8 cellular contexts compared by ENCODE assay signal in genomic region chr19:51887522-51888498, GRCh38. TPM values are rescaled to one million over a fixed set of nuclear protein-coding genes. Genes with fewer than 3 reads are reported as not detected.
A peak's percentile ranks its signal among the peaks of the same experiment; 100 is the strongest.
DNase-seq lines count a peak whose midpoint lies in the region; ATAC-seq lines count a peak whose summit lies in the region.

TSS of gene ZNF577 (minus strand) at chr19:51887951. CDS start at chr19:51880382, 7,569 bp downstream.

- 10% methylated on average over 56 of the region's 56 CpGs for WGBS in mesenchymal stem cell

- no peak within 1 kb of the TSS for H2BK120ac ChIP-seq in mesenchymal stem cell (ENCODE audit: low read depth, low read length)

- peaks cover 2% of the 10 kb centered on the region for H3K4me1 ChIP-seq in mesenchymal stem cell (ENCODE audit: control insufficient read depth, insufficient read depth, low read depth, low read length)

- ATAC-seq in HG03378 (IDR thresholded peaks at IDR 0.05; ENCODE audit: unreplicated experiment) = no peak

- no peak within 1 kb of the TSS for H3K27ac ChIP-seq in mesenchymal stem cell (ENCODE audit: low read length, poor library complexity, severe bottlenecking)

- H2AK5ac ChIP-seq in mesenchymal stem cell (ENCODE audit: low read length, severe bottlenecking) = no peak within 1 kb of the TSS

- H3K79me1 ChIP-seq in mesenchymal stem cell (replicated peaks; ENCODE audit: low read length, poor library complexity, severe bottlenecking) = peaks cover under 1% of the 10 kb centered on the region

- H4K91ac ChIP-seq in mesenchymal stem cell (ENCODE audit: low read length) = no peak within 1 kb of the TSS

- peak within 1 kb of the TSS in 1 of 2 experiments; percentile 3 for H3K18ac ChIP-seq in mesenchymal stem cell (ENCODE audit: low read depth in 1 of 2, low read length in 2 of 2)

- no peak within 1 kb of the TSS for H3K14ac ChIP-seq in mesenchymal stem cell (ENCODE audit: low read length in 2 of 2)

- H4K8ac ChIP-seq in mesenchymal stem cell (ENCODE audit: low read length) = peak within 1 kb of the TSS; percentile 68

- peak in 13 of 14 donors; percentile 13 to 86 (median 76) for DNase-seq in C1 segment of cervical spinal cord (lab: John Stamatoyannopoulos, UW)
- peak; percentile 57 for DNase-seq in NCI-H128 (lab: John Stamatoyannopoulos, UW; ENCODE audit: unreplicated experiment)
- DNase-seq in activated T-cell treated with anti-CD3 and anti-CD28 coated beads for 4 hours = peak; percentile 40
- DNase-seq in epidermal melanocyte (ENCODE audit: insufficient read length, low spot score) = peak; percentile 90
- DNase-seq in mesenchymal stem cell = peak; percentile 88
- peak; percentile 2 to 35 (median 24) for DNase-seq in stimulated activated CD4-positive, alpha-beta T cell treated with anti-CD3 and anti-CD28 coated beads, TNF-alpha, amount 100 ng/mL, for 1 hour (ENCODE audit: low read depth in 3 of 3, low spot score in 1 of 3)
- no peak for DNase-seq in NAMALWA (ENCODE audit: low spot score)

- peak within 1 kb of the TSS; percentile 80 for H2AFZ ChIP-seq in mesenchymal stem cell (ENCODE audit: low read depth, low read length)

- H3K9me3 ChIP-seq in mesenchymal stem cell (ENCODE audit: control insufficient read depth, low read length) = peaks cover 70% of the 10 kb centered on the region

- no peaks in the 10 kb centered on the region for H3K27me3 ChIP-seq in mesenchymal stem cell (ENCODE audit: control insufficient read depth in 1 of 2, insufficient read depth in 1 of 2, low read length in 2 of 2)

- H3K9ac ChIP-seq in mesenchymal stem cell (ENCODE audit: low read length) = peak within 1 kb of the TSS; percentile 94

- H3K4me2 ChIP-seq in mesenchymal stem cell (ENCODE audit: low read length, poor library complexity, severe bottlenecking) = peak within 1 kb of the TSS; percentile 49

- no peak within 1 kb of the TSS for H2BK5ac ChIP-seq in mesenchymal stem cell (ENCODE audit: low read depth, low read length, poor library complexity, severe bottlenecking)

- no peak within 1 kb of the TSS for H2BK15ac ChIP-seq in mesenchymal stem cell (ENCODE audit: low read depth, poor library complexity, severe bottlenecking)

- H3K4me3 ChIP-seq in mesenchymal stem cell (ENCODE audit: insufficient read depth in 1 of 2, low read depth in 1 of 2, low read length in 2 of 2) = peak within 1 kb of the TSS; percentile 62 to 88

- H3K36me3 ChIP-seq in mesenchymal stem cell (ENCODE audit: control insufficient read depth in 1 of 2, insufficient read depth in 2 of 2, low read depth in 1 of 2, low read length in 2 of 2) = peaks cover 20 to 35% of the 10 kb centered on the region in 2 experiments

- no peak within 1 kb of the TSS for H2BK12ac ChIP-seq in mesenchymal stem cell (ENCODE audit: low read length in 2 of 2)

- no peak within 1 kb of the TSS for H3K4ac ChIP-seq in mesenchymal stem cell (ENCODE audit: low read depth in 1 of 2, low read length in 2 of 2)

- no peak within 1 kb of the TSS for H3K23ac ChIP-seq in mesenchymal stem cell (ENCODE audit: low read length in 2 of 2)

RNA-seq across cellular contexts. Expression of gene ZNF577, which starts in this region (rescaled TPM):
- 3.5 TPM for polyA plus RNA-seq in mesenchymal stem cell (2013, experiment 1 of 2)
- polyA plus RNA-seq in mesenchymal stem cell (2013, experiment 2 of 2) = 3.6 TPM
